In genomic region chr1:117605811-117606607, GRCh38 we compare ENCODE assay signal across 1 cellular context.
TF ChIP-seq lines count a peak whose summit lies in the region.

TSS of gene TENT5C (plus strand) at chr1:117606048. CDS start at chr1:117622869, 16,821 bp downstream.

TF ChIP-seq in K562, 482 proteins besides CTCF, POLR2A, EP300 and RAD21 (continued from another document and continues in another):
- TF ChIP-seq ZBTB33 (CRISPR knock-in tag; IDR thresholded peaks at IDR 0.05) = no peak
- peak in 1 of 2 experiments; percentile 63; a peak in 1 of 4 replicates for TF ChIP-seq HDAC1 (IDR thresholded peaks at IDR 0.05)
- TF ChIP-seq DMBX1 (CRISPR knock-in tag; IDR thresholded peaks at IDR 0.05; ENCODE audit: borderline replicate concordance) = no peak
- TF ChIP-seq NBN (IDR thresholded peaks at IDR 0.05; ENCODE audit: low read depth) = no peak
- TF ChIP-seq PBX2 (CRISPR knock-in tag; IDR thresholded peaks at IDR 0.05; ENCODE audit: low read depth) = no peak
- TF ChIP-seq PBX2 (tag; conservative IDR thresholded peaks at IDR 0.05; ENCODE audit: low read depth) = no peak
- TF ChIP-seq FOXA3 (CRISPR knock-in tag; conservative IDR thresholded peaks at IDR 0.05 in 1 of 2, IDR thresholded peaks at IDR 0.05 in 1 of 2) = peak in 1 of 2 experiments; percentile 66; a peak in 1 of 4 replicates
- TF ChIP-seq ZNF431 (CRISPR knock-in tag; IDR thresholded peaks at IDR 0.05) = 0 out of 2 replicates have a peak, but pooled peaks have one; percentile 38
- TF ChIP-seq PHF8 (IDR thresholded peaks at IDR 0.05; ENCODE audit: borderline replicate concordance, low read length) = peak; percentile 83
- TF ChIP-seq DLX4 (CRISPR knock-in tag; IDR thresholded peaks at IDR 0.05) = no peak
- no peak for TF ChIP-seq MCM5 (IDR thresholded peaks at IDR 0.05; ENCODE audit: low read depth)
- 0 out of 2 replicates have a peak, but pooled peaks have one; percentile 15 for TF ChIP-seq L3MBTL2 (IDR thresholded peaks at IDR 0.05)
- no peak for TF ChIP-seq BDP1 (IDR thresholded peaks at IDR 0.05; ENCODE audit: insufficient read depth, insufficient read length)
- TF ChIP-seq OTX1 (CRISPR knock-in tag; IDR thresholded peaks at IDR 0.05) = no peak
- no peak for TF ChIP-seq ZNF639 (CRISPR knock-in tag; conservative IDR thresholded peaks at IDR 0.05 in 1 of 2, IDR thresholded peaks at IDR 0.05 in 1 of 2)
- TF ChIP-seq STAT5A (IDR thresholded peaks at IDR 0.05; ENCODE audit: borderline replicate concordance, low read length) = no peak
- no peak for TF ChIP-seq ZFP1 (CRISPR knock-in tag; IDR thresholded peaks at IDR 0.05)
- no peak for TF ChIP-seq BCL6 (CRISPR knock-in tag; IDR thresholded peaks at IDR 0.05)
- no peak for TF ChIP-seq EZH2 (IDR thresholded peaks at IDR 0.05; ENCODE audit: borderline replicate concordance, low read depth, low read length)
- TF ChIP-seq ZNF76 (CRISPR knock-in tag; IDR thresholded peaks at IDR 0.05; ENCODE audit: borderline replicate concordance) = peak; percentile 84
- TF ChIP-seq ETV1 (tag; conservative IDR thresholded peaks at IDR 0.05; ENCODE audit: low read depth) = no peak
- no peak for TF ChIP-seq RBM15 (IDR thresholded peaks at IDR 0.05; ENCODE audit: insufficient read depth, low read length)
- TF ChIP-seq RBM34 (IDR thresholded peaks at IDR 0.05; ENCODE audit: borderline replicate concordance, insufficient read depth, low read length) = no peak
- TF ChIP-seq CBX5 (IDR thresholded peaks at IDR 0.05; ENCODE audit: borderline replicate concordance, low read depth) = no peak
- peak in 1 of 2 experiments; percentile 75; a peak in 2 of 4 replicates for TF ChIP-seq UBTF (IDR thresholded peaks at IDR 0.05; ENCODE audit: borderline replicate concordance in 1 of 2, low read depth in 2 of 2, low read length in 2 of 2)
- TF ChIP-seq BHLHE40 (IDR thresholded peaks at IDR 0.05; ENCODE audit: low read length) = no peak
- no peak for TF ChIP-seq ZBTB26 (CRISPR knock-in tag; IDR thresholded peaks at IDR 0.05)
- no peak for TF ChIP-seq ZNF232 (CRISPR knock-in tag; IDR thresholded peaks at IDR 0.05)
- TF ChIP-seq XRCC3 (IDR thresholded peaks at IDR 0.05) = no peak
- no peak for TF ChIP-seq HDGF (IDR thresholded peaks at IDR 0.05)
- no peak for TF ChIP-seq ZNF717 (CRISPR knock-in tag; IDR thresholded peaks at IDR 0.05)
- TF ChIP-seq C11orf30 (IDR thresholded peaks at IDR 0.05; ENCODE audit: low read depth) = no peak
- 0 out of 2 replicates have a peak, but pooled peaks have one; percentile 73 for TF ChIP-seq ZBTB5 (IDR thresholded peaks at IDR 0.05)
- no peak for TF ChIP-seq ZNF561 (CRISPR knock-in tag; conservative IDR thresholded peaks at IDR 0.05)
- TF ChIP-seq FOXP4 (CRISPR knock-in tag; IDR thresholded peaks at IDR 0.05; ENCODE audit: borderline replicate concordance) = no peak
- no peak for TF ChIP-seq NUFIP1 (IDR thresholded peaks at IDR 0.05; ENCODE audit: partially characterized antibody)
- no peak for TF ChIP-seq PURB (CRISPR knock-in tag; IDR thresholded peaks at IDR 0.05; ENCODE audit: low read depth)
- no peak for TF ChIP-seq NFRKB (IDR thresholded peaks at IDR 0.05; ENCODE audit: low read depth)
- TF ChIP-seq ZNF408 (CRISPR knock-in tag; IDR thresholded peaks at IDR 0.05; ENCODE audit: low read depth) = no peak
- TF ChIP-seq CBFA2T2 (conservative IDR thresholded peaks at IDR 0.05) = no peak
- 0 out of 2 replicates have a peak, but pooled peaks have one; percentile 60 for TF ChIP-seq MTA1 (IDR thresholded peaks at IDR 0.05; ENCODE audit: borderline replicate concordance)
- TF ChIP-seq RNF2 (IDR thresholded peaks at IDR 0.05) = peak; percentile 14; the same call in 1 of the 2 replicates
- no peak for TF ChIP-seq EP400 (IDR thresholded peaks at IDR 0.05)
- TF ChIP-seq MED1 (CRISPR knock-in tag; IDR thresholded peaks at IDR 0.05; ENCODE audit: borderline replicate concordance) = no peak
- no peak for TF ChIP-seq LEF1 (IDR thresholded peaks at IDR 0.05)
- no peak for TF ChIP-seq GABPB2 (CRISPR knock-in tag; conservative IDR thresholded peaks at IDR 0.05)
- TF ChIP-seq ELK3 (CRISPR knock-in tag; IDR thresholded peaks at IDR 0.05) = no peak
- TF ChIP-seq ZNF146 (CRISPR knock-in tag; IDR thresholded peaks at IDR 0.05; ENCODE audit: unreplicated experiment) = no peak
- TF ChIP-seq FIP1L1 (IDR thresholded peaks at IDR 0.05; ENCODE audit: low read depth, low read length, poor library complexity, severe bottlenecking) = peak; percentile 27
- no peak for TF ChIP-seq CHD4 (IDR thresholded peaks at IDR 0.05; ENCODE audit: insufficient read depth, insufficient replicate concordance, low read depth, low read length, poor library complexity, severe bottlenecking)
- no peak for TF ChIP-seq ZNF311 (CRISPR knock-in tag; IDR thresholded peaks at IDR 0.05)
- TF ChIP-seq CREB3L1 (IDR thresholded peaks at IDR 0.05; ENCODE audit: borderline replicate concordance, low read depth) = peak; percentile 41; the same call in 1 of the 2 replicates
- TF ChIP-seq CBX1 (IDR thresholded peaks at IDR 0.05; ENCODE audit: low read depth) = no peak
